In the genomic region with DNA sequence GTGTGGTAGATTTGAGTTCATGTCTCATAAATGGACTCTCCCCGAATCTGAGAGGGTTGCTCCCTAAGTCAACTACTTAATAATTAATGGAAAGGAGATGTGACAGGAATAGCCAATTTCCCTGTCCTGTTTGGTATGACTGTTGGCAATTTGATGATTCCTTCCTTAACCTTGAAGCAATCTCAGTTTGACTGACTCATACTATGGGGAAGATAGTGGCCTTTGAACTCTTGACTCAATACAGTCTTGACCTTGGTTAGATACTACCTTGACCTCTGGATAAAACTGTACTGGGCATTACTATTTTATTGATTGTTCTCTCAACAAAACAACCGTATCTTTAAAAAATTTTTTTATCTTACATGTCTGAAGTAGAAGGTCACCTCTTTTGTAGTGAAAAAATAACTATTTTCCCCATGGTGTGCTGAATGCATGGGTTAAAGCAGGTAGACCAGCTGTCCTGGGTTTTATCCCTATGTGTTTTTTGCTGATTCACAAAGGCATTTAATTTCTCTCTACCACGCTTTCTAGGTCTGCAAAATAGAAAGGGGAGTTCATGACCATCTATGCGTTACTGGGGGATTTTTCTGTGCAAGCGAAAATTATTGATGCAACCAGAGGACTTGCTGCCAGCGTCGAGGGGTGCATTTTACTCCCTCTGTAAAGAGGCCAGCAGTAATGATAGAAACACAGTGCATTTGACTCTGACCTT, we compare ENCODE assay signal across 9 cellular contexts.
DNase-seq lines count a peak whose midpoint lies in the region; ATAC-seq, FAIRE-seq and TF ChIP-seq lines count a peak whose summit lies in the region.
"Had no signal": no experiment of that assay in that cellular context is flagged by ENCODE, and none has a peak within 500 bp of the region (broad histone marks: within the 10 kb centered on the region; RNA-seq: fewer than 3 reads in every experiment).

No MANE protein-coding gene starts in this region.

- no peaks in the 10 kb centered on the region for H3K36me3 ChIP-seq in IMR-90 (ENCODE audit: control insufficient read depth, insufficient read depth, low read length)
- no peaks in the 10 kb centered on the region for H3K36me3 ChIP-seq in effector memory CD4-positive, alpha-beta T cell (ENCODE audit: control insufficient read depth, insufficient read depth, low read length)

- H4K91ac ChIP-seq in IMR-90 (ENCODE audit: insufficient read depth, low read depth, low read length), result no peak overlapping the region

- peak overlapping the region; percentile 87 for H3K4ac ChIP-seq in IMR-90 (ENCODE audit: low read depth, low read length)

- H3K23ac ChIP-seq in IMR-90 (ENCODE audit: low read depth, low read length), result 0 out of 2 replicates have a peak overlapping the region, but pooled peaks have one; percentile 12

- DNase-seq in GM12892 (ENCODE audit: insufficient read length) (no peak), IMR-90 (no peak), hepatic stellate cell (ENCODE audit: low spot score) (no peak), HT-29 (ENCODE audit: low spot score) (no peak), NOMO-1 treated with dmso at 0.1 percent for 144 hours (lab: John Stamatoyannopoulos, UW; ENCODE audit: unreplicated experiment) (no peak)
- no peak for DNase-seq in effector memory CD4-positive, alpha-beta T cell

- no peak overlapping the region for H3K4me2 ChIP-seq in IMR-90 (ENCODE audit: low read depth, low read length)

- no peak for TF ChIP-seq RAD21 in IMR-90 (IDR thresholded peaks at IDR 0.05; ENCODE audit: low read length)

- ATAC-seq in IMR-90 (ENCODE audit: low read depth) (no peak), GM18873 (IDR thresholded peaks at IDR 0.05; ENCODE audit: low FRiP score, unreplicated experiment) (no peak)

- no peak overlapping the region for H3K56ac ChIP-seq in IMR-90 (ENCODE audit: extremely low read depth, insufficient read depth, low read length)

- H2BK15ac ChIP-seq in IMR-90 (ENCODE audit: low read depth, low read length), result peak overlapping the region; percentile 21; the same call in 2 of the 3 replicates

- H2AK5ac ChIP-seq in IMR-90 (ENCODE audit: low read depth, low read length), result peak overlapping the region; percentile 54

- no peak overlapping the region for H2AFZ ChIP-seq in IMR-90 (replicated peaks; ENCODE audit: low read length, poor library complexity)

- no TSS peak for BruUV-seq in IMR-90 (replicated peaks; lab: Mats Ljungman, UMichigan)

- 100% methylated on average over 1 of the region's 7 CpGs; no CpG with 5 or more reads in 1 of the 2 experiments for WGBS in IMR-90 (ENCODE audit: extremely low coverage in 2 of 2, insufficient read length in 1 of 2), 2 experiments

- peaks cover 21% of the 10 kb centered on the region for H3K9me1 ChIP-seq in IMR-90 (ENCODE audit: insufficient read depth, low read length)

- no peak overlapping the region for H3K14ac ChIP-seq in IMR-90 (replicated peaks; ENCODE audit: low read depth, low read length)

- H2BK120ac ChIP-seq in IMR-90 (ENCODE audit: low read depth, low read length), result no peak overlapping the region

- no peaks in the 10 kb centered on the region for H3K9me3 ChIP-seq in IMR-90 (ENCODE audit: control insufficient read depth, insufficient read depth, low read length)
- H3K9me3 ChIP-seq in effector memory CD4-positive, alpha-beta T cell (ENCODE audit: control insufficient read depth, low read length), result no peaks in the 10 kb centered on the region

- H2BK20ac ChIP-seq in IMR-90 (ENCODE audit: low read depth, low read length), result peak overlapping the region; percentile 8; the same call in 1 of the 2 replicates

- intact Hi-C loops in IMR-90 (cut with micrococcal nuclease), result no loop called here

- POLR2A ChIA-PET in IMR-90 (lab: Charles Lee; ENCODE audit: unreplicated experiment), result no interaction called here

- dilution Hi-C loops in IMR-90 (cut with HindIII; ENCODE audit: low sequenced_read_pairs, unreplicated experiment), result no loop called here

- peak; percentile 94 for FAIRE-seq in GM12892 (lab: Jason Lieb, UNC)
- FAIRE-seq: astrocyte had no signal

- in situ Hi-C loops in IMR-90 (cut with MboI; ENCODE audit: low sequenced_read_pairs), result no loop called here

- no peak overlapping the region for H3K4me3 ChIP-seq in IMR-90 (ENCODE audit: insufficient read depth, low read depth, low read length)
- H3K4me3 ChIP-seq in effector memory CD4-positive, alpha-beta T cell (ENCODE audit: insufficient read depth, low read depth, low read length, poor library complexity, severe bottlenecking), result no peak overlapping the region
- no peak overlapping the region for H3K4me3 ChIP-seq in skin epidermis

- H3K27me3 ChIP-seq in IMR-90 (ENCODE audit: control insufficient read depth, insufficient read depth, low read length), result no peaks in the 10 kb centered on the region
- no peaks in the 10 kb centered on the region for H3K27me3 ChIP-seq in effector memory CD4-positive, alpha-beta T cell (replicated peaks; ENCODE audit: control insufficient read depth, insufficient read depth, low read length, poor library complexity, severe bottlenecking)

- H2AK9ac ChIP-seq in IMR-90 (replicated peaks; ENCODE audit: low read depth, low read length, poor library complexity), result no peak overlapping the region

- H4K5ac ChIP-seq in IMR-90 (ENCODE audit: low read depth, low read length), result no peak overlapping the region

- no peak overlapping the region for H3K9ac ChIP-seq in IMR-90 (ENCODE audit: low read depth, low read length)

- no peak overlapping the region; a peak in 1 of 4 replicates for H4K8ac ChIP-seq in IMR-90 (ENCODE audit: low read depth in 2 of 2, low read length in 2 of 2)

- no peak for TF ChIP-seq CTCF in IMR-90 (conservative IDR thresholded peaks at IDR 0.05; ENCODE audit: low read depth, low read length)

- H4K20me1 ChIP-seq in IMR-90 (ENCODE audit: insufficient read depth, low read length), result no peaks in the 10 kb centered on the region

- peaks cover 16% of the 10 kb centered on the region for H3K4me1 ChIP-seq in IMR-90 (ENCODE audit: control insufficient read depth, insufficient read depth, low read length)
- peaks cover 47% of the 10 kb centered on the region for H3K4me1 ChIP-seq in effector memory CD4-positive, alpha-beta T cell (ENCODE audit: control insufficient read depth, insufficient read depth, low read length, poor library complexity, severe bottlenecking)

- peak; percentile 6; the same call in 1 of the 2 replicates for TF ChIP-seq POLR2A in GM12892 (IDR thresholded peaks at IDR 0.05; ENCODE audit: low read depth, low read length)
- no peak for TF ChIP-seq POLR2A in IMR-90 (IDR thresholded peaks at IDR 0.05; ENCODE audit: low read depth, low read length)

- no peak overlapping the region for H3K18ac ChIP-seq in IMR-90 (ENCODE audit: low read depth, low read length)

- H3K27ac ChIP-seq in IMR-90 (ENCODE audit: insufficient read depth, low read length), result no peak overlapping the region
- peak overlapping the region; percentile 14 for H3K27ac ChIP-seq in effector memory CD4-positive, alpha-beta T cell (ENCODE audit: insufficient read depth, low read length, poor library complexity, severe bottlenecking)
- H3K27ac ChIP-seq in skin epidermis, result peak overlapping the region in 18 of 21 experiments; percentile 13 to 86 (median 68)

- CTCF ChIA-PET in IMR-90 (lab: Yijun Ruan, JAX), result no interaction called here

- H3K79me1 ChIP-seq in IMR-90 (ENCODE audit: low read depth in 1 of 2, low read length in 2 of 2), result peaks cover 58 to 90% of the 10 kb centered on the region in 2 experiments

- H2BK5ac ChIP-seq in IMR-90 (ENCODE audit: low read depth, low read length, poor library complexity, severe bottlenecking), result peak overlapping the region; percentile 28

TF ChIP-seq in IMR-90, 13 proteins besides CTCF, POLR2A, EP300 and RAD21:
- TF ChIP-seq CHD1 (IDR thresholded peaks at IDR 0.05; ENCODE audit: low read depth, low read length), result no peak
- no peak for TF ChIP-seq RFX5 (IDR thresholded peaks at IDR 0.05; ENCODE audit: low read depth, low read length)
- no peak for TF ChIP-seq MXI1 (IDR thresholded peaks at IDR 0.05; ENCODE audit: borderline replicate concordance, low read depth, low read length)
- no peak for TF ChIP-seq SMC3 (IDR thresholded peaks at IDR 0.05; ENCODE audit: low read depth, low read length)
- TF ChIP-seq CEBPB (IDR thresholded peaks at IDR 0.05; ENCODE audit: low read depth, low read length), result no peak
- TF ChIP-seq MAFK (IDR thresholded peaks at IDR 0.05; ENCODE audit: low read depth, low read length), result no peak
- no peak for TF ChIP-seq NFE2L2 (IDR thresholded peaks at IDR 0.05; ENCODE audit: low read depth, low read length)
- no peak for TF ChIP-seq USF2 (IDR thresholded peaks at IDR 0.05; ENCODE audit: low read depth, low read length)
- TF ChIP-seq, protein P1, sequence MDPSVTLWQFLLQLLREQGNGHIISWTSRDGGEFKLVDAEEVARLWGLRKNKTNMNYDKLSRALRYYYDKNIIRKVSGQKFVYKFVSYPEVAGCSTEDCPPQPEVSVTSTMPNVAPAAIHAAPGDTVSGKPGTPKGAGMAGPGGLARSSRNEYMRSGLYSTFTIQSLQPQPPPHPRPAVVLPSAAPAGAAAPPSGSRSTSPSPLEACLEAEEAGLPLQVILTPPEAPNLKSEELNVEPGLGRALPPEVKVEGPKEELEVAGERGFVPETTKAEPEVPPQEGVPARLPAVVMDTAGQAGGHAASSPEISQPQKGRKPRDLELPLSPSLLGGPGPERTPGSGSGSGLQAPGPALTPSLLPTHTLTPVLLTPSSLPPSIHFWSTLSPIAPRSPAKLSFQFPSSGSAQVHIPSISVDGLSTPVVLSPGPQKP (IDR thresholded peaks at IDR 0.05; ENCODE audit: borderline replicate concordance, low read depth, low read length), result no peak
- no peak for TF ChIP-seq BHLHE40 (IDR thresholded peaks at IDR 0.05; ENCODE audit: low read depth, low read length)
- TF ChIP-seq MAZ (IDR thresholded peaks at IDR 0.05; ENCODE audit: borderline replicate concordance, low read depth, low read length), result no peak
- TF ChIP-seq FOS (IDR thresholded peaks at IDR 0.05; ENCODE audit: low read depth, low read length), result no peak
- no peak for TF ChIP-seq RCOR1 (IDR thresholded peaks at IDR 0.05; ENCODE audit: insufficient replicate concordance, low read length)
